ENCODE assay signal across 9 cellular contexts in genomic region chr17:83193336-83194188, GRCh38.
DNase-seq lines count a peak whose midpoint lies in the region; ATAC-seq and TF ChIP-seq lines count a peak whose summit lies in the region.
"Had no signal": no experiment of that assay in that cellular context is flagged by ENCODE, and none has a peak within 500 bp of the region (broad histone marks: within the 10 kb centered on the region; RNA-seq: fewer than 3 reads in every experiment).

No MANE protein-coding gene starts in this region.

- peaks cover 5% of the 10 kb centered on the region for H3K9me3 Mint-ChIP-seq in endothelial cell (ENCODE audit: unreplicated experiment)

- in situ Hi-C loops in G401 (cut with HindIII; ENCODE audit: low sequenced_read_pairs) = no loop called here

- TF ChIP-seq CTCF in HEK293 (tag by site-specific recombination; IDR thresholded peaks at IDR 0.05) = no peak
- no peak for TF ChIP-seq CTCF in spleen (IDR thresholded peaks at IDR 0.05 in 8 of 11, conservative IDR thresholded peaks at IDR 0.05 in 3 of 11)
- TF ChIP-seq CTCF in endothelial cell (IDR thresholded peaks at IDR 0.05; ENCODE audit: unreplicated experiment) = no peak

- H3K4me3 Mint-ChIP-seq in endothelial cell (ENCODE audit: unreplicated experiment) = no peak overlapping the region
- H3K4me3 Mint-ChIP-seq: H9 had no signal

- H3K4me1 ChIP-seq in HEK293 (ENCODE audit: control insufficient read depth, insufficient read depth, low read length) (no peaks in the 10 kb centered on the region), spleen (peaks cover 0 to 22% (median 15%) of the 10 kb centered on the region in 6 donors)

- CTCF ChIA-PET in HEK293 (lab: Yijun Ruan, JAX) = no interaction called here

- ATAC-seq in left ventricle myocardium superior = no peak

- no peak overlapping the region for H3K4me3 ChIP-seq in HEK293 (ENCODE audit: low read depth, low read length)
- no peak overlapping the region for H3K4me3 ChIP-seq in spleen

- TF ChIP-seq POLR2A in spleen (IDR thresholded peaks at IDR 0.05) = no peak

- H3K4me1 Mint-ChIP-seq in endothelial cell (ENCODE audit: unreplicated experiment) = no peaks in the 10 kb centered on the region
- H3K4me1 Mint-ChIP-seq: H9 had no signal

- H3K9me3 ChIP-seq in HEK293 (ENCODE audit: control insufficient read depth, insufficient read depth, low read depth, low read length) (no peaks in the 10 kb centered on the region), spleen (peaks cover 0 to 2% (median 0%) of the 10 kb centered on the region in 8 donors)

- no peaks in the 10 kb centered on the region for H3K36me3 Mint-ChIP-seq in endothelial cell (ENCODE audit: low read depth, unreplicated experiment)

- H3K27me3 ChIP-seq in spleen (replicated peaks in 1 of 7) = peaks cover 0 to 29% (median 0%) of the 10 kb centered on the region in 7 donors

- H3K27ac Mint-ChIP-seq in endothelial cell (ENCODE audit: unreplicated experiment) = no peak overlapping the region
- H3K27ac Mint-ChIP-seq: H9 had no signal

- H3K27ac ChIP-seq in HEK293 (ENCODE audit: extremely low read depth, low read depth, low read length) (no peak overlapping the region), spleen (peak overlapping the region in 1 of 8 donors; percentile 55)

- no peaks in the 10 kb centered on the region for H3K36me3 ChIP-seq in HEK293 (ENCODE audit: control insufficient read depth in 2 of 2, insufficient read depth in 1 of 2, low read length in 2 of 2)
- H3K36me3 ChIP-seq in spleen = no peaks in the 10 kb centered on the region

- DNase-seq in SW480 (ENCODE audit: low spot score) = peak; percentile 58
- DNase-seq in left ventricle myocardium superior = peak; percentile 32
- DNase-seq in spleen = peak; percentile 83
- no peak for DNase-seq in endothelial cell (ENCODE audit: low spot score)
- no peak for DNase-seq in DMS79 (lab: John Stamatoyannopoulos, UW)
- no peak for DNase-seq in G401 (ENCODE audit: low spot score)
- DNase-seq: H9; stimulated activated naive CD4-positive, alpha-beta T cell treated with Interleukin-2 at 50 U/mL for 16 hours had no signal

- peaks cover 3% of the 10 kb centered on the region for H3K27me3 Mint-ChIP-seq in endothelial cell (ENCODE audit: unreplicated experiment)

- POLR2A ChIA-PET in HEK293 (lab: Yijun Ruan, JAX) = no interaction called here

- 36 to 49% (median 37%) methylated on average over 11 to 13 of the region's 13 CpGs for WGBS in spleen, 5 donors

- intact Hi-C loops in left ventricle myocardium superior (cut with micrococcal nuclease) (no loop called here), spleen (cut with DNase I; ENCODE audit: low total_unique reads) (no loop called here)

TF ChIP-seq in HEK293, 187 proteins besides CTCF, POLR2A, EP300 and RAD21:
- TF ChIP-seq ZNF701 (tag by site-specific recombination; IDR thresholded peaks at IDR 0.05) = no peak
- TF ChIP-seq FEZF1 (tag by site-specific recombination; IDR thresholded peaks at IDR 0.05) = no peak
- no peak for TF ChIP-seq ZSCAN23 (tag by site-specific recombination; IDR thresholded peaks at IDR 0.05)
- TF ChIP-seq EGR2 (tag by site-specific recombination; IDR thresholded peaks at IDR 0.05; ENCODE audit: low read depth) = peak; percentile 98
- TF ChIP-seq ZBTB17 (tag by site-specific recombination; IDR thresholded peaks at IDR 0.05) = no peak
- TF ChIP-seq SP7 (tag by site-specific recombination; IDR thresholded peaks at IDR 0.05) = no peak
- TF ChIP-seq ZBTB6 (tag by site-specific recombination; IDR thresholded peaks at IDR 0.05) = no peak
- TF ChIP-seq ZNF112 (tag by site-specific recombination; IDR thresholded peaks at IDR 0.05) = no peak
- TF ChIP-seq KLF7 (tag by site-specific recombination; IDR thresholded peaks at IDR 0.05; ENCODE audit: borderline replicate concordance) = no peak
- no peak for TF ChIP-seq HOXD13 (CRISPR knock-in tag; IDR thresholded peaks at IDR 0.05; ENCODE audit: borderline replicate concordance)
- TF ChIP-seq RBAK (tag by site-specific recombination; IDR thresholded peaks at IDR 0.05) = no peak
- TF ChIP-seq ZBTB26 (tag by site-specific recombination; optimal IDR thresholded peaks at IDR 0.05) = no peak
- TF ChIP-seq ZFHX2 (tag by site-specific recombination; conservative IDR thresholded peaks at IDR 0.05) = peak; percentile 94
TF ChIP-seq in HEK293: peak in this region for 2.

Comparison
In these comparisons a context has a peak if more than half of its experiments do, and no peak if none do; other contexts are left out.
1. DNase-seq: peak in SW480 (single experiment), left ventricle myocardium superior (single experiment) and spleen (single experiment); none in endothelial cell (single experiment), DMS79 (single experiment) and G401 (single experiment).